1 cellular context compared by ENCODE assay signal in the genomic region with DNA sequence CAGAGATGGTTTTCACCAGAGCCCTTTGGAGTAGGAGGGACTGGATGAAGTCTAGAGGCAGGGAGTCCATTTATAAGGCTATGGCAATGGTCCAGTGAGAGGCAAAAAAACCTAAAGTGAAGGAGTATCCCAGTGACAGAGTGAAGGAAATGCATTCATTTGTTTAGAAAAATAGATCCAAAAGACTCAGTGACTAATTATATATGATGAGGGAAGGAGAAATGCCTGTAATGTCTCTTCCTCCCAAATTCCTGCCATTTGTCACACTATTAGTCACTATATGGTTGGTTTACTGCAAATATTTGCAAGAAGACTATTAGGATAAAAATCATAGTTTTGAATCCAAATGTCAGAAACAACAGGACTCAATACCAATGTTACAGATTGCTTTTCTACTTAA.
A peak's percentile ranks its signal among the peaks of the same experiment; 100 is the strongest.
TF ChIP-seq lines count a peak whose summit lies in the region.

No MANE protein-coding gene starts in this region.

TF ChIP-seq in endothelial cell of umbilical vein, 7 proteins besides CTCF, POLR2A, EP300 and RAD21 (continued from another document):
- TF ChIP-seq FOS (IDR thresholded peaks at IDR 0.05; ENCODE audit: borderline replicate concordance, insufficient read depth, low read length): peak; percentile 74
- peak; percentile 73 for TF ChIP-seq JUN (IDR thresholded peaks at IDR 0.05; ENCODE audit: borderline replicate concordance, insufficient read depth, insufficient read length, low read depth)
